In the genomic region with DNA sequence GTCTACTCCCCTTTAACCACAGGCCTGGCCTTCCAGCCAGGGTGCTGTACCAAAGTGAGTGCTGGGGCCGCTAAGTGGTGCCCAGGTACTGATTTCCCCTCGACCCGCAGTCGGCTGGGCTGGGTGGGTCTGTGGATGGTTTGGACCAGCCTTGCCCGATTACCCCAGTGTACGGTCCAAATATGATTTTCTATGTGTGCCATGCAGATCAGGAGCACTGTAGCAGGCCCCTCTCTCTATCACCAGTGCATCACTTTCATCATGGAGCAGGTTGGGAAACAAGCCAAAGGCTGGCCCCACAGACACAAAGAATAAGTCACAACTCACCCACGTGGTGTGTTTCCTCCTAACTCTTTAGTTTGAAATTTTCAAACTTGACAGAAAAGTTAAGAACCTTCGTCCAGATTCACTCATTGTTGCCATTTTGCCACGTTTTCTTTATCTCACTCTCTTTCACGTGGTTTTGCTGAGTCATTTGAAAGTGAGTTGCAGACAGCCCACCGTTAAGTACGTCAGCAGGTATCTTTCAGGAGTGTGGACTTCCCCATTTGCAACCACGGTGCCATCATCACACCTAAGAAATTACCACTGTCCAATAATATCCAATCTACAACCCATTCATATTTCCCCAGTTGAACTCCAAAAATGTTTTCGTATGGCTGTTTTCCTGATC, we compare ENCODE assay signal across 1 cellular context.
TF ChIP-seq lines count a peak whose summit lies in the region.

No MANE protein-coding gene starts in this region.

TF ChIP-seq in HEK293, 187 proteins besides CTCF, POLR2A, EP300 and RAD21 (continued from another document and continues in another):
- TF ChIP-seq, protein P1, sequence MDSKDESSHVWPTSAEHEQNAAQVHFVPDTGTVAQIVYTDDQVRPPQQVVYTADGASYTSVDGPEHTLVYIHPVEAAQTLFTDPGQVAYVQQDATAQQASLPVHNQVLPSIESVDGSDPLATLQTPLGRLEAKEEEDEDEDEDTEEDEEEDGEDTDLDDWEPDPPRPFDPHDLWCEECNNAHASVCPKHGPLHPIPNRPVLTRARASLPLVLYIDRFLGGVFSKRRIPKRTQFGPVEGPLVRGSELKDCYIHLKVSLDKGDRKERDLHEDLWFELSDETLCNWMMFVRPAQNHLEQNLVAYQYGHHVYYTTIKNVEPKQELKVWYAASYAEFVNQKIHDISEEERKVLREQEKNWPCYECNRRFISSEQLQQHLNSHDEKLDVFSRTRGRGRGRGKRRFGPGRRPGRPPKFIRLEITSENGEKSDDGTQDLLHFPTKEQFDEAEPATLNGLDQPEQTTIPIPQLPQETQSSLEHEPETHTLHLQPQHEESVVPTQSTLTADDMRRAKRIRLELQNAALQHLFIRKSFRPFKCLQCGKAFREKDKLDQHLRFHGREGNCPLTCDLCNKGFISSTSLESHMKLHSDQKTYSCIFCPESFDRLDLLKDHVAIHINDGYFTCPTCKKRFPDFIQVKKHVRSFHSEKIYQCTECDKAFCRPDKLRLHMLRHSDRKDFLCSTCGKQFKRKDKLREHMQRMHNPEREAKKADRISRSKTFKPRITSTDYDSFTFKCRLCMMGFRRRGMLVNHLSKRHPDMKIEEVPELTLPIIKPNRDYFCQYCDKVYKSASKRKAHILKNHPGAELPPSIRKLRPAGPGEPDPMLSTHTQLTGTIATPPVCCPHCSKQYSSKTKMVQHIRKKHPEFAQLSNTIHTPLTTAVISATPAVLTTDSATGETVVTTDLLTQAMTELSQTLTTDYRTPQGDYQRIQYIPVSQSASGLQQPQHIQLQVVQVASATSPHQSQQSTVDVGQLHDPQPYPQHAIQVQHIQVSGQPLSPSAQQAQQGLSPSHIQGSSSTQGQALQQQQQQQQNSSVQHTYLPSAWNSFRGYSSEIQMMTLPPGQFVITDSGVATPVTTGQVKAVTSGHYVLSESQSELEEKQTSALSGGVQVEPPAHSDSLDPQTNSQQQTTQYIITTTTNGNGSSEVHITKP (tag by site-specific recombination; IDR thresholded peaks at IDR 0.05) = peak; percentile 39; the same call in 1 of the 2 replicates
- TF ChIP-seq ZNF501 (tag by site-specific recombination; IDR thresholded peaks at IDR 0.05) = no peak
- TF ChIP-seq MZF1 (tag by site-specific recombination; IDR thresholded peaks at IDR 0.05; ENCODE audit: borderline replicate concordance) = no peak
- TF ChIP-seq, protein P2, sequence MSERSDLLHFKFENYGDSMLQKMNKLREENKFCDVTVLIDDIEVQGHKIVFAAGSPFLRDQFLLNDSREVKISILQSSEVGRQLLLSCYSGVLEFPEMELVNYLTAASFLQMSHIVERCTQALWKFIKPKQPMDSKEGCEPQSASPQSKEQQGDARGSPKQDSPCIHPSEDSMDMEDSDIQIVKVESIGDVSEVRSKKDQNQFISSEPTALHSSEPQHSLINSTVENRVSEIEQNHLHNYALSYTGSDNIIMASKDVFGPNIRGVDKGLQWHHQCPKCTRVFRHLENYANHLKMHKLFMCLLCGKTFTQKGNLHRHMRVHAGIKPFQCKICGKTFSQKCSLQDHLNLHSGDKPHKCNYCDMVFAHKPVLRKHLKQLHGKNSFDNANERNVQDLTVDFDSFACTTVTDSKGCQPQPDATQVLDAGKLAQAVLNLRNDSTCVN (tag by site-specific recombination; optimal IDR thresholded peaks at IDR 0.05) = no peak
- no peak for TF ChIP-seq ZNF596 (tag by site-specific recombination; IDR thresholded peaks at IDR 0.05)
- no peak for TF ChIP-seq ZNF626 (tag by site-specific recombination; IDR thresholded peaks at IDR 0.05)
- TF ChIP-seq, protein P3, sequence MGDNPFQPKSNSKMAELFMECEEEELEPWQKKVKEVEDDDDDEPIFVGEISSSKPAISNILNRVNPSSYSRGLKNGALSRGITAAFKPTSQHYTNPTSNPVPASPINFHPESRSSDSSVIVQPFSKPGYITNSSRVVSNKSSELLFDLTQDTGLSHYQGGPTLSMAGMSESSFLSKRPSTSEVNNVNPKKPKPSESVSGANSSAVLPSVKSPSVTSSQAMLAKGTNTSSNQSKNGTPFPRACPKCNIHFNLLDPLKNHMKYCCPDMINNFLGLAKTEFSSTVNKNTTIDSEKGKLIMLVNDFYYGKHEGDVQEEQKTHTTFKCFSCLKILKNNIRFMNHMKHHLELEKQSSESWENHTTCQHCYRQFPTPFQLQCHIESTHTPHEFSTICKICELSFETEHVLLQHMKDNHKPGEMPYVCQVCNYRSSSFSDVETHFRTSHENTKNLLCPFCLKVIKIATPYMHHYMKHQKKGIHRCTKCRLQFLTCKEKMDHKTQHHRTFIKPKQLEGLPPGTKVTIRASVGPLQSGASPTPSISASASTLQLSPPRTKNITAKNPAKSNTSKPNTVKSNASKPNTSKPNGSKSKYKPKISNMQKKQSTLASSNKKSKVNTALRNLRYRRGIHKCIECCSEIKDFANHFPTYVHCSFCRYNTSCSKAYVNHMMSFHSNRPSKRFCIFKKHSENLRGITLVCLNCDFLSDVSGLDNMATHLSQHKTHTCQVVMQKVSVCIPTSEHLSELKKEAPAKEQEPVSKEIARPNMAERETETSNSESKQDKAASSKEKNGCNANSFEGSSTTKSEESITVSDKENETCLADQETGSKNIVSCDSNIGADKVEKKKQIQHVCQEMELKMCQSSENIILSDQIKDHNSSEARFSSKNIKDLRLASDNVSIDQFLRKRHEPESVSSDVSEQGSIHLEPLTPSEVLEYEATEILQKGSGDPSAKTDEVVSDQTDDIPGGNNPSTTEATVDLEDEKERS (tag by site-specific recombination; IDR thresholded peaks at IDR 0.05) = no peak
- TF ChIP-seq SCRT1 (tag by site-specific recombination; IDR thresholded peaks at IDR 0.05; ENCODE audit: borderline replicate concordance) = no peak
- TF ChIP-seq ZNF548 (tag by site-specific recombination; IDR thresholded peaks at IDR 0.05) = no peak
- no peak for TF ChIP-seq REPIN1 (tag by site-specific recombination; IDR thresholded peaks at IDR 0.05; ENCODE audit: low read depth)
- TF ChIP-seq SETDB1 (IDR thresholded peaks at IDR 0.05; ENCODE audit: insufficient read length, low read length) = no peak
- peak; percentile 33; the same call in 1 of the 2 replicates for TF ChIP-seq ZNF24 (tag by site-specific recombination; IDR thresholded peaks at IDR 0.05)
- TF ChIP-seq ZNF2 (tag by site-specific recombination; IDR thresholded peaks at IDR 0.05) = no peak
- TF ChIP-seq, protein P4, sequence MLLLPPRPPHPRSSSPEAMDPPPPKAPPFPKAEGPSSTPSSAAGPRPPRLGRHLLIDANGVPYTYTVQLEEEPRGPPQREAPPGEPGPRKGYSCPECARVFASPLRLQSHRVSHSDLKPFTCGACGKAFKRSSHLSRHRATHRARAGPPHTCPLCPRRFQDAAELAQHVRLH (tag by site-specific recombination; IDR thresholded peaks at IDR 0.05) = no peak
- TF ChIP-seq ZNF629 (tag by site-specific recombination; IDR thresholded peaks at IDR 0.05) = peak; percentile 80
- TF ChIP-seq, protein P5, sequence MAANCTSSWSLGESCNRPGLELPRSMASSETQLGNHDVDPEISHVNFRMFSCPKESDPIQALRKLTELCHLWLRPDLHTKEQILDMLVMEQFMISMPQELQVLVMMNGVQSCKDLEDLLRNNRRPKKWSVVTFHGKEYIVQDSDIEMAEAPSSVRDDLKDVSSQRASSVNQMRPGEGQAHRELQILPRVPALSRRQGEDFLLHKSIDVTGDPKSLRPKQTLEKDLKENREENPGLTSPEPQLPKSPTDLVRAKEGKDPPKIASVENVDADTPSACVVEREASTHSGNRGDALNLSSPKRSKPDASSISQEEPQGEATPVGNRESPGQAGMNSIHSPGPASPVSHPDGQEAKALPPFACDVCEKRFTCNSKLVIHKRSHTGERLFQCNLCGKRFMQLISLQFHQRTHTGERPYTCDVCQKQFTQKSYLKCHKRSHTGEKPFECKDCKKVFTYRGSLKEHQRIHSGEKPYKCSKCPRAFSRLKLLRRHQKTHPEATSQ (tag by site-specific recombination; IDR thresholded peaks at IDR 0.05) = no peak
- TF ChIP-seq, protein P6, sequence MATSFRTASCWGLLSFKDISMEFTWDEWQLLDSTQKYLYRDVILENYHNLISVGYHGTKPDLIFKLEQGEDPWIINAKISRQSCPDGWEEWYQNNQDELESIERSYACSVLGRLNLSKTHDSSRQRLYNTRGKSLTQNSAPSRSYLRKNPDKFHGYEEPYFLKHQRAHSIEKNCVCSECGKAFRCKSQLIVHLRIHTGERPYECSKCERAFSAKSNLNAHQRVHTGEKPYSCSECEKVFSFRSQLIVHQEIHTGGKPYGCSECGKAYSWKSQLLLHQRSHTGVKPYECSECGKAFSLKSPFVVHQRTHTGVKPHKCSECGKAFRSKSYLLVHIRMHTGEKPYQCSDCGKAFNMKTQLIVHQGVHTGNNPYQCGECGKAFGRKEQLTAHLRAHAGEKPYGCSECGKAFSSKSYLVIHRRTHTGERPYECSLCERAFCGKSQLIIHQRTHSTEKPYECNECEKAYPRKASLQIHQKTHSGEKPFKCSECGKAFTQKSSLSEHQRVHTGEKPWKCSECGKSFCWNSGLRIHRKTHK (tag by site-specific recombination; IDR thresholded peaks at IDR 0.05) = no peak
- no peak for TF ChIP-seq RBAK (tag by site-specific recombination; IDR thresholded peaks at IDR 0.05)
- no peak for TF ChIP-seq ZNF169 (tag by site-specific recombination; IDR thresholded peaks at IDR 0.05)
- TF ChIP-seq KLF7 (tag by site-specific recombination; IDR thresholded peaks at IDR 0.05; ENCODE audit: borderline replicate concordance) = no peak
- TF ChIP-seq ZNF23 (tag by site-specific recombination; IDR thresholded peaks at IDR 0.05; ENCODE audit: borderline replicate concordance) = no peak
- TF ChIP-seq ZNF140 (tag by site-specific recombination; IDR thresholded peaks at IDR 0.05) = no peak
- no peak for TF ChIP-seq ZNF624 (tag by site-specific recombination; IDR thresholded peaks at IDR 0.05)
- TF ChIP-seq ZNF521 (tag by site-specific recombination; IDR thresholded peaks at IDR 0.05) = no peak
- TF ChIP-seq, protein P7, sequence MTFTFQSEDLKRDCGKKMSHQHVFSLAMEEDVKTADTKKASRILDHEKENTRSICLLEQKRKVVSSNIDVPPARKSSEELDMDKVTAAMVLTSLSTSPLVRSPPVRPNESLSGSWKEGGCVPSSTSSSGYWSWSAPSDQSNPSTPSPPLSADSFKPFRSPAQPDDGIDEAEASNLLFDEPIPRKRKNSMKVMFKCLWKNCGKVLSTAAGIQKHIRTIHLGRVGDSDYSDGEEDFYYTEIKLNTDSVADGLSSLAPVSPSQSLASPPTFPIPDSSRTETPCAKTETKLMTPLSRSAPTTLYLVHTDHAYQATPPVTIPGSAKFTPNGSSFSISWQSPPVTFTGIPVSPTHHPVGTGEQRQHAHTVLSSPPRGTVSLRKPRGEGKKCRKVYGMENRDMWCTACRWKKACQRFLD (tag by site-specific recombination; IDR thresholded peaks at IDR 0.05) = no peak
- TF ChIP-seq ZNF335 (tag by site-specific recombination; conservative IDR thresholded peaks at IDR 0.05) = no peak
- TF ChIP-seq, protein P8, sequence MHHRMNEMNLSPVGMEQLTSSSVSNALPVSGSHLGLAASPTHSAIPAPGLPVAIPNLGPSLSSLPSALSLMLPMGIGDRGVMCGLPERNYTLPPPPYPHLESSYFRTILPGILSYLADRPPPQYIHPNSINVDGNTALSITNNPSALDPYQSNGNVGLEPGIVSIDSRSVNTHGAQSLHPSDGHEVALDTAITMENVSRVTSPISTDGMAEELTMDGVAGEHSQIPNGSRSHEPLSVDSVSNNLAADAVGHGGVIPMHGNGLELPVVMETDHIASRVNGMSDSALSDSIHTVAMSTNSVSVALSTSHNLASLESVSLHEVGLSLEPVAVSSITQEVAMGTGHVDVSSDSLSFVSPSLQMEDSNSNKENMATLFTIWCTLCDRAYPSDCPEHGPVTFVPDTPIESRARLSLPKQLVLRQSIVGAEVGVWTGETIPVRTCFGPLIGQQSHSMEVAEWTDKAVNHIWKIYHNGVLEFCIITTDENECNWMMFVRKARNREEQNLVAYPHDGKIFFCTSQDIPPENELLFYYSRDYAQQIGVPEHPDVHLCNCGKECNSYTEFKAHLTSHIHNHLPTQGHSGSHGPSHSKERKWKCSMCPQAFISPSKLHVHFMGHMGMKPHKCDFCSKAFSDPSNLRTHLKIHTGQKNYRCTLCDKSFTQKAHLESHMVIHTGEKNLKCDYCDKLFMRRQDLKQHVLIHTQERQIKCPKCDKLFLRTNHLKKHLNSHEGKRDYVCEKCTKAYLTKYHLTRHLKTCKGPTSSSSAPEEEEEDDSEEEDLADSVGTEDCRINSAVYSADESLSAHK (tag by site-specific recombination; IDR thresholded peaks at IDR 0.05) = no peak
- TF ChIP-seq, protein P9, sequence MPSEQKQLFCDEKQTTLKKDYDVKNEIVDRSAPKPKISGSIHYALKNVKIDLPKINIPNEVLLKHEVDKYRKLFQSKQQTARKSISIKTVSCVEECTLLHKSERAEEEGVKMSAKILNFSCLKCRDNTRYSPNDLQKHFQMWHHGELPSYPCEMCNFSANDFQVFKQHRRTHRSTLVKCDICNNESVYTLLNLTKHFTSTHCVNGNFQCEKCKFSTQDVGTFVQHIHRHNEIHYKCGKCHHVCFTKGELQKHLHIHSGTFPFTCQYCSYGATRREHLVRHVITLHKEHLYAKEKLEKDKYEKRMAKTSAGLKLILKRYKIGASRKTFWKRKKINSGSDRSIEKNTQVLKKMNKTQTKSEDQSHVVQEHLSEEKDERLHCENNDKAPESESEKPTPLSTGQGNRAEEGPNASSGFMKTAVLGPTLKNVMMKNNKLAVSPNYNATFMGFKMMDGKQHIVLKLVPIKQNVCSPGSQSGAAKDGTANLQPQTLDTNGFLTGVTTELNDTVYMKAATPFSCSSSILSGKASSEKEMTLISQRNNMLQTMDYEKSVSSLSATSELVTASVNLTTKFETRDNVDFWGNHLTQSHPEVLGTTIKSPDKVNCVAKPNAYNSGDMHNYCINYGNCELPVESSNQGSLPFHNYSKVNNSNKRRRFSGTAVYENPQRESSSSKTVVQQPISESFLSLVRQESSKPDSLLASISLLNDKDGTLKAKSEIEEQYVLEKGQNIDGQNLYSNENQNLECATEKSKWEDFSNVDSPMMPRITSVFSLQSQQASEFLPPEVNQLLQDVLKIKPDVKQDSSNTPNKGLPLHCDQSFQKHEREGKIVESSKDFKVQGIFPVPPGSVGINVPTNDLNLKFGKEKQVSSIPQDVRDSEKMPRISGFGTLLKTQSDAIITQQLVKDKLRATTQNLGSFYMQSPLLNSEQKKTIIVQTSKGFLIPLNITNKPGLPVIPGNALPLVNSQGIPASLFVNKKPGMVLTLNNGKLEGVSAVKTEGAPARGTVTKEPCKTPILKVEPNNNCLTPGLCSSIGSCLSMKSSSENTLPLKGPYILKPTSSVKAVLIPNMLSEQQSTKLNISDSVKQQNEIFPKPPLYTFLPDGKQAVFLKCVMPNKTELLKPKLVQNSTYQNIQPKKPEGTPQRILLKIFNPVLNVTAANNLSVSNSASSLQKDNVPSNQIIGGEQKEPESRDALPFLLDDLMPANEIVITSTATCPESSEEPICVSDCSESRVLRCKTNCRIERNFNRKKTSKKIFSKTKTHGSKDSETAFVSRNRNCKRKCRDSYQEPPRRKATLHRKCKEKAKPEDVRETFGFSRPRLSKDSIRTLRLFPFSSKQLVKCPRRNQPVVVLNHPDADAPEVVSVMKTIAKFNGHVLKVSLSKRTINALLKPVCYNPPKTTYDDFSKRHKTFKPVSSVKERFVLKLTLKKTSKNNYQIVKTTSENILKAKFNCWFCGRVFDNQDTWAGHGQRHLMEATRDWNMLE (tag by site-specific recombination; conservative IDR thresholded peaks at IDR 0.05; ENCODE audit: low read depth) = no peak
- peak; percentile 43; the same call in 1 of the 2 replicates for TF ChIP-seq KLF8 (tag by site-specific recombination; IDR thresholded peaks at IDR 0.05)
- TF ChIP-seq SALL2 (tag by site-specific recombination; IDR thresholded peaks at IDR 0.05; ENCODE audit: borderline replicate concordance) = no peak
- no peak for TF ChIP-seq ZNF555 (tag by site-specific recombination; conservative IDR thresholded peaks at IDR 0.05)
- TF ChIP-seq ZNF843 (tag by site-specific recombination; IDR thresholded peaks at IDR 0.05) = no peak
- TF ChIP-seq ZNF211 (tag by site-specific recombination; IDR thresholded peaks at IDR 0.05; ENCODE audit: low read depth) = no peak
